8 cellular contexts compared by ENCODE assay signal in genomic region chr4:15457401-15458201, GRCh38. TPM values are rescaled to one million over a fixed set of nuclear protein-coding genes. Genes with fewer than 3 reads are reported as not detected.
DNase-seq lines count a peak whose midpoint lies in the region; ATAC-seq lines count a peak whose summit lies in the region.

No MANE protein-coding gene starts in this region.

- H3K27ac Mint-ChIP-seq in activated CD4-positive, alpha-beta T cell treated with anti-CD3 and anti-CD28 coated beads for 36 hours = no peak overlapping the region
- H3K27ac Mint-ChIP-seq in IgD-negative memory B cell = no peak overlapping the region

- no peaks in the 10 kb centered on the region for H3K27me3 Mint-ChIP-seq in activated CD4-positive, alpha-beta T cell treated with anti-CD3 and anti-CD28 coated beads for 36 hours
- no peaks in the 10 kb centered on the region for H3K27me3 Mint-ChIP-seq in IgD-negative memory B cell

- H3K36me3 Mint-ChIP-seq in activated CD4-positive, alpha-beta T cell treated with anti-CD3 and anti-CD28 coated beads for 36 hours (ENCODE audit: low read depth) = no peaks in the 10 kb centered on the region
- no peaks in the 10 kb centered on the region for H3K36me3 Mint-ChIP-seq in IgD-negative memory B cell

- POLR2A ChIA-PET in activated CD4-positive, alpha-beta T cell treated with anti-CD3 and anti-CD28 coated beads for 36 hours (lab: Charles Lee) = interaction anchor here (0.6 kb wide), 1 partner anchor 221 kb away, joined by 12 read pairs; no protein-coding TSS in a partner anchor

- intact Hi-C loops in activated CD4-positive, alpha-beta T cell treated with anti-CD3 and anti-CD28 coated beads for 36 hours (cut with DNase I, micrococcal nuclease) = loop anchor here (1.0 to 10.0 kb wide), 6 partner anchors 60 to 1801 kb away; no protein-coding TSS in a partner anchor

- ATAC-seq in activated CD4-positive, alpha-beta T cell treated with anti-CD3 and anti-CD28 coated beads for 36 hours = peak; percentile 69
- peak; percentile 97 for ATAC-seq in GM21737 (IDR thresholded peaks at IDR 0.05; ENCODE audit: unreplicated experiment)

- DNase-seq in activated CD4-positive, alpha-beta T cell treated with anti-CD3 and anti-CD28 coated beads for 36 hours = no peak
- DNase-seq in activated CD4-positive, alpha-beta T cell treated with anti-CD3 and anti-CD28 coated beads, Interleukin-2, amount 50 U/mL, for 1 hour = no peak
- DNase-seq in SW480 (ENCODE audit: low spot score) (peak; percentile 48), fibroblast of the conjunctiva (ENCODE audit: low read depth) (peak; percentile 51), pons (ENCODE audit: low spot score) (peak; percentile 84)
- no peak for DNase-seq in activated CD8-positive, alpha-beta memory T cell treated with anti-CD3 and anti-CD28 coated beads, Interleukin-2, amount 50 U/mL, for 48 hours

- peaks cover 3% of the 10 kb centered on the region for H3K4me1 Mint-ChIP-seq in activated CD4-positive, alpha-beta T cell treated with anti-CD3 and anti-CD28 coated beads for 36 hours
- peaks cover 6 to 13% (median 12%) of the 10 kb centered on the region in 3 donors for H3K4me1 Mint-ChIP-seq in IgD-negative memory B cell

- CTCF ChIA-PET in activated CD4-positive, alpha-beta T cell treated with anti-CD3 and anti-CD28 coated beads for 36 hours (lab: Charles Lee) = interaction anchor here (0.6 to 5.8 kb wide), 36 partner anchors 8 to 561 kb away, joined by 3 to 33 read pairs (median 4); partner anchors contain the start of gene CC2D2A

- H3K9me3 Mint-ChIP-seq in activated CD4-positive, alpha-beta T cell treated with anti-CD3 and anti-CD28 coated beads for 36 hours (ENCODE audit: low read depth) = no peaks in the 10 kb centered on the region
- H3K9me3 Mint-ChIP-seq in IgD-negative memory B cell = no peaks in the 10 kb centered on the region

- H3K4me3 Mint-ChIP-seq in activated CD4-positive, alpha-beta T cell treated with anti-CD3 and anti-CD28 coated beads for 36 hours = no peak overlapping the region
- peak overlapping the region in 3 of 4 donors; percentile 21 to 71 (median 51) for H3K4me3 Mint-ChIP-seq in IgD-negative memory B cell

RNA-seq across cellular contexts. Expression of gene CC2D2A, which starts 12.1 kb away (rescaled TPM):
- not detected for total RNA-seq in activated CD4-positive, alpha-beta T cell treated with anti-CD3 and anti-CD28 coated beads for 36 hours
- polyA plus RNA-seq in IgD-negative memory B cell = not detected

RNA-seq across cellular contexts. Expression of gene C1QTNF7, which starts 29.8 kb away (rescaled TPM):
- total RNA-seq in activated CD4-positive, alpha-beta T cell treated with anti-CD3 and anti-CD28 coated beads for 36 hours = not detected
- polyA plus RNA-seq in IgD-negative memory B cell = not detected

Comparison
In these comparisons a context has a peak if more than half of its experiments do, and no peak if none do; other contexts are left out.
1. DNase-seq: peak in SW480 (single experiment), fibroblast of the conjunctiva (single experiment) and pons (single experiment); none in activated CD4-positive, alpha-beta T cell treated with anti-CD3 and anti-CD28 coated beads for 36 hours (single experiment), activated CD4-positive, alpha-beta T cell treated with anti-CD3 and anti-CD28 coated beads, Interleukin-2, amount 50 U/mL, for 1 hour (single experiment) and activated CD8-positive, alpha-beta memory T cell treated with anti-CD3 and anti-CD28 coated beads, Interleukin-2, amount 50 U/mL, for 48 hours (single experiment).